In the genomic region with DNA sequence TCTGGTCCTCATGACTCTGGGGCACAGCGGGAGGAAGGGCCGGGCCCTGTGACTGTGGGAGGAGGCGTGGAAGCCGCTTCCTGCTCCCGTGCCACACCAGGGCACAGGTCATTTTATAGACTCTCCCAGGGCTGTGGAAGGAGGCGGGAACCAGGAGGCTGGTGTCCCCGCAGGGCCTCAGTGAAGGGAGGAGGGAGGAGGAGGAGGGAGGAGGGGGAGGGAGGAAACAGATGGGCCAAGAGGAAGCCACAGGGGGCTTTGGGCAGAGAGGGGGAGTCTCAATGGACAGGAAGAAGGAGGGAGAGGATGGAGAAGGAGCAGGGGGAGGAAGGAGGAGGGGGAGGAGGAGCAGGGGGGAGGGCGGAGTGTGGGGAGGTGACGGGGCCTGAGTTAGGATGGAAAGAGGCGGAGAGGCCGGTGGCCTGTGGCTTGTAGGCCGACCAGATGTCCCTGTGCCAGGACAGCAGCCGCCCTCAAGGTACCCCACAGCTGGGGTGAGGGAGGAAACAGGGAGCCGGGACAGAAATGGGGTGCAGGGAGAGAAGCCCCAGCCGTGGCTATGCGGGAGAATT, we compare ENCODE assay signal across 9 cellular contexts. TPM values are rescaled to one million over a fixed set of nuclear protein-coding genes. Genes with fewer than 3 reads are reported as not detected.
DNase-seq lines count a peak whose midpoint lies in the region; ATAC-seq and TF ChIP-seq lines count a peak whose summit lies in the region.
"Had no signal": no experiment of that assay in that cellular context is flagged by ENCODE, and none has a peak within 500 bp of the region (broad histone marks: within the 10 kb centered on the region; RNA-seq: fewer than 3 reads in every experiment).

No MANE protein-coding gene starts in this region.

- H2AK5ac ChIP-seq in H9 (ENCODE audit: insufficient read length, low read length), result no peak overlapping the region

- no peak for TF ChIP-seq CTCF in H9 (conservative IDR thresholded peaks at IDR 0.05)

- H2BK20ac ChIP-seq in H9 (ENCODE audit: low read depth, low read length, poor library complexity, severe bottlenecking), result no peak overlapping the region

- no peak overlapping the region for H2BK15ac ChIP-seq in H9 (ENCODE audit: low read depth, low read length)

- H3K27ac ChIP-seq in H9 (ENCODE audit: insufficient read length, low read depth, low read length) (no peak overlapping the region), iPS-18a (ENCODE audit: low read length) (no peak overlapping the region)

- H3K79me2 ChIP-seq in H9 (ENCODE audit: insufficient read depth, low read length), result peaks cover 2% of the 10 kb centered on the region; the same call in 1 of the 2 replicates

- H3K36me3 ChIP-seq in iPS-18a (ENCODE audit: control insufficient read depth, low read depth, low read length), result no peaks in the 10 kb centered on the region

- H3K79me1 ChIP-seq in H9 (ENCODE audit: insufficient read depth, low read depth, low read length, poor library complexity, severe bottlenecking), result no peaks in the 10 kb centered on the region

- peaks cover 9 to 17% (median 15%) of the 10 kb centered on the region in 3 experiments for H3K36me3 Mint-ChIP-seq in H9 (ENCODE audit: insufficient read depth in 1 of 3, low read depth in 3 of 3)
- no peaks in the 10 kb centered on the region for H3K36me3 Mint-ChIP-seq in activated naive CD8-positive, alpha-beta T cell treated with anti-CD3 and anti-CD28 coated beads for 36 hours

- H4K91ac ChIP-seq in H9 (ENCODE audit: insufficient read length, low read depth, low read length), result no peak overlapping the region

- H3K27me3 Mint-ChIP-seq in H9 (ENCODE audit: low read depth), result no peaks in the 10 kb centered on the region
- no peaks in the 10 kb centered on the region for H3K27me3 Mint-ChIP-seq in activated naive CD8-positive, alpha-beta T cell treated with anti-CD3 and anti-CD28 coated beads for 36 hours

- no peak overlapping the region for H3K18ac ChIP-seq in H9 (ENCODE audit: insufficient read length, low read depth, low read length)

- H3K14ac ChIP-seq in H9 (ENCODE audit: insufficient read depth, low read length), result no peak overlapping the region

- DNase-seq in H9 (peak; percentile 93), sciatic nerve (ENCODE audit: low spot score) (peak; percentile 60), SW480 (ENCODE audit: low spot score) (no peak), SKM-1 (lab: John Stamatoyannopoulos, UW; ENCODE audit: unreplicated experiment) (no peak)
- DNase-seq in activated naive CD8-positive, alpha-beta T cell treated with anti-CD3 and anti-CD28 coated beads for 36 hours, result no peak
- no peak for DNase-seq in stimulated activated naive CD4-positive, alpha-beta T cell (lab: John Stamatoyannopoulos, UW)
- DNase-seq: PC-3 had no signal

- H3K9me3 Mint-ChIP-seq in H9, result no peaks in the 10 kb centered on the region
- no peaks in the 10 kb centered on the region for H3K9me3 Mint-ChIP-seq in activated naive CD8-positive, alpha-beta T cell treated with anti-CD3 and anti-CD28 coated beads for 36 hours

- no CpG with 5 or more reads among the region's 16 CpGs for WGBS in H9 (ENCODE audit: extremely low coverage, insufficient read length, low lambda C conversion rate)

- peak overlapping the region in 2 of 3 experiments; percentile 81 to 94; a peak in 3 of 7 replicates for H3K27ac Mint-ChIP-seq in H9
- no peak overlapping the region for H3K27ac Mint-ChIP-seq in activated naive CD8-positive, alpha-beta T cell treated with anti-CD3 and anti-CD28 coated beads for 36 hours

- H3K4me1 Mint-ChIP-seq in H9, result peaks cover 19 to 24% of the 10 kb centered on the region in 2 experiments
- peaks cover 9% of the 10 kb centered on the region for H3K4me1 Mint-ChIP-seq in activated naive CD8-positive, alpha-beta T cell treated with anti-CD3 and anti-CD28 coated beads for 36 hours

- H3K4me1 ChIP-seq in H9 (ENCODE audit: insufficient read depth, low read length), result peaks cover 4% of the 10 kb centered on the region; the same call in 1 of the 2 replicates
- H3K4me1 ChIP-seq in iPS-18a (ENCODE audit: control insufficient read depth, low read depth, low read length), result peaks cover 9% of the 10 kb centered on the region

- H3K9me3 ChIP-seq in H9 (ENCODE audit: control insufficient read depth, low read depth, low read length) (no peaks in the 10 kb centered on the region), iPS-18a (ENCODE audit: control insufficient read depth, low read depth, low read length) (no peaks in the 10 kb centered on the region)

- H2AFZ ChIP-seq in H9 (ENCODE audit: low read length), result no peak overlapping the region

- no peak overlapping the region for H3K4ac ChIP-seq in H9 (ENCODE audit: low read depth, low read length)

- H3K9ac ChIP-seq in H9 (ENCODE audit: extremely low read depth, insufficient read length, low read length), result no peak overlapping the region
- peak overlapping the region; percentile 18 for H3K9ac ChIP-seq in iPS-18a (ENCODE audit: low read length)

- H4K8ac ChIP-seq in H9 (replicated peaks; ENCODE audit: insufficient read length, low read depth, low read length), result no peak overlapping the region

- peaks cover 21% of the 10 kb centered on the region for H3K23me2 ChIP-seq in H9 (ENCODE audit: insufficient read length, low read depth, low read length, poor library complexity, severe bottlenecking)

- H3K23ac ChIP-seq in H9 (ENCODE audit: insufficient read length, low read depth, low read length), result no peak overlapping the region

- no peak overlapping the region for H3T11ph ChIP-seq in H9 (ENCODE audit: low read length)

- intact Hi-C loops in sciatic nerve (cut with DNase I), result no loop called here

- H3K56ac ChIP-seq in H9 (ENCODE audit: insufficient read length, low read depth, low read length), result no peak overlapping the region

- H3K4me3 Mint-ChIP-seq in H9, result peak overlapping the region; percentile 74 to 85
- H3K4me3 Mint-ChIP-seq in activated naive CD8-positive, alpha-beta T cell treated with anti-CD3 and anti-CD28 coated beads for 36 hours, result peak overlapping the region; percentile 47

- H4K20me1 ChIP-seq in H9 (ENCODE audit: control insufficient read depth, insufficient read depth, insufficient read length), result no peaks in the 10 kb centered on the region

- H2BK5ac ChIP-seq in H9 (ENCODE audit: insufficient read length, low read length), result no peak overlapping the region

- peak; percentile 47 for ATAC-seq in sciatic nerve
- ATAC-seq in HG03135 (IDR thresholded peaks at IDR 0.05; ENCODE audit: unreplicated experiment), result no peak

- no peaks in the 10 kb centered on the region for H3K27me3 ChIP-seq in H9 (ENCODE audit: insufficient read depth, low read length)
- H3K27me3 ChIP-seq in iPS-18a (ENCODE audit: control insufficient read depth, insufficient read depth, low read length), result no peaks in the 10 kb centered on the region

- no peak overlapping the region for H2BK12ac ChIP-seq in H9 (ENCODE audit: insufficient read length, low read depth, low read length)

- H2BK120ac ChIP-seq in H9 (ENCODE audit: low read depth, low read length, poor library complexity, severe bottlenecking), result no peak overlapping the region

- H3K4me2 ChIP-seq in H9 (ENCODE audit: insufficient read depth, insufficient read length, low read length), result peak overlapping the region; percentile 50

- no peak overlapping the region for H4K5ac ChIP-seq in H9 (ENCODE audit: insufficient read length, low read depth, low read length)

- H3K4me3 ChIP-seq in iPS-18a (ENCODE audit: low read length), result peak overlapping the region; percentile 84

RNA-seq across cellular contexts. Expression of a gene that starts 6.2 kb away (rescaled TPM):
- 96.5 and 96.9 TPM in 2 replicates for total RNA-seq in H9 (2021)
- 10 to 100 TPM; 43.1 to 43.8 TPM for total RNA-seq in activated naive CD8-positive, alpha-beta T cell treated with anti-CD3 and anti-CD28 coated beads for 36 hours
- 11.0 TPM for total RNA-seq in sciatic nerve

RNA-seq across cellular contexts. Expression of a gene that starts 43.6 kb away (rescaled TPM):
- total RNA-seq in H9 (2021) (64.0 and 64.5 TPM in 2 replicates), sciatic nerve (43.1 TPM)
- total RNA-seq in activated naive CD8-positive, alpha-beta T cell treated with anti-CD3 and anti-CD28 coated beads for 36 hours, result 10 to 100 TPM; 70.5 to 71.7 TPM

Comparison
In these comparisons a context has a peak if more than half of its experiments do, and no peak if none do; other contexts are left out.
1. DNase-seq: peak in H9 (single experiment) and sciatic nerve (single experiment); none in activated naive CD8-positive, alpha-beta T cell treated with anti-CD3 and anti-CD28 coated beads for 36 hours (single experiment), SW480 (single experiment), SKM-1 (single experiment) and stimulated activated naive CD4-positive, alpha-beta T cell (0 of 6).